Comparison of ENCODE assay signal across 13 cellular contexts in genomic region chr10:102342462-102342861, GRCh38. TPM values are rescaled to one million over a fixed set of nuclear protein-coding genes. Genes with fewer than 3 reads are reported as not detected.
A peak's percentile ranks its signal among the peaks of the same experiment; 100 is the strongest.
DNase-seq lines count a peak whose midpoint lies in the region; ATAC-seq and TF ChIP-seq lines count a peak whose summit lies in the region.
"Had no signal": no experiment of that assay in that cellular context is flagged by ENCODE, and none has a peak within 500 bp of the region (broad histone marks: within the 10 kb centered on the region; RNA-seq: fewer than 3 reads in every experiment).

No MANE protein-coding gene starts in this region.

- no peaks in the 10 kb centered on the region for H3K9me3 ChIP-seq in adipocyte (ENCODE audit: control insufficient read depth, low read length)
- no peaks in the 10 kb centered on the region for H3K9me3 ChIP-seq in tibial nerve

- H3K4me3 ChIP-seq in adipocyte (ENCODE audit: low read length) (no peak overlapping the region), tibial nerve (no peak overlapping the region)

- H3K27ac ChIP-seq in tibial nerve = no peak overlapping the region

- DNase-seq in COLO668 (lab: John Stamatoyannopoulos, UW; ENCODE audit: unreplicated experiment) (peak; percentile 3), HFFc6 (no peak), adipocyte (ENCODE audit: low read depth) (no peak), iPS-NIHi11 (ENCODE audit: low spot score) (peak; percentile 89), progenitor cell of endocrine pancreas (ENCODE audit: low spot score, unreplicated experiment) (no peak), tibial nerve (ENCODE audit: low spot score in 2 of 2) (no peak)
- no peak for DNase-seq in NK-92 treated with Interleukin-12 subunit alpha and Interleukin-12 subunit beta, amount 100 ng/mL, for 24 hours (lab: John Stamatoyannopoulos, UW)
- DNase-seq: amniotic stem cell; CD8-positive, alpha-beta T cell; naive thymus-derived CD8-positive, alpha-beta T cell; NCI-H774; T-cell had no signal

- peaks cover 21% of the 10 kb centered on the region for H3K36me3 ChIP-seq in adipocyte (ENCODE audit: control insufficient read depth, insufficient read depth, low read length, severe bottlenecking)
- H3K36me3 ChIP-seq in tibial nerve = peaks cover 0 to 36% (median 0%) of the 10 kb centered on the region in 3 donors

- WGBS in tibial nerve, 2 donors = 38 to 54% methylated on average over 2 of the region's 2 CpGs

- H3K27ac Mint-ChIP-seq in HFFc6 = peak overlapping the region; percentile 87
- H3K27ac Mint-ChIP-seq in progenitor cell of endocrine pancreas = no peak overlapping the region
- H3K27ac Mint-ChIP-seq: CD8-positive, alpha-beta T cell had no signal

- no peak for TF ChIP-seq POLR2A in tibial nerve (IDR thresholded peaks at IDR 0.05)

- H3K9me3 Mint-ChIP-seq in HFFc6 (no peaks in the 10 kb centered on the region), progenitor cell of endocrine pancreas (ENCODE audit: low read depth) (no peaks in the 10 kb centered on the region)
- H3K9me3 Mint-ChIP-seq: CD8-positive, alpha-beta T cell; naive thymus-derived CD8-positive, alpha-beta T cell; T-cell had no signal

- H3K4me1 Mint-ChIP-seq in HFFc6 (ENCODE audit: low read depth) (peaks cover 47% of the 10 kb centered on the region), progenitor cell of endocrine pancreas (ENCODE audit: low read depth) (peaks cover 6% of the 10 kb centered on the region)
- H3K4me1 Mint-ChIP-seq: naive thymus-derived CD8-positive, alpha-beta T cell had no signal

- peak overlapping the region; percentile 54 for H3K4me3 Mint-ChIP-seq in HFFc6
- H3K4me3 Mint-ChIP-seq in progenitor cell of endocrine pancreas (ENCODE audit: low read depth) = no peak overlapping the region
- H3K4me3 Mint-ChIP-seq: CD8-positive, alpha-beta T cell; naive thymus-derived CD8-positive, alpha-beta T cell; T-cell had no signal

- H3K27me3 Mint-ChIP-seq in HFFc6 (ENCODE audit: insufficient read depth) = peaks cover 4% of the 10 kb centered on the region
- H3K27me3 Mint-ChIP-seq in progenitor cell of endocrine pancreas = no peaks in the 10 kb centered on the region
- H3K27me3 Mint-ChIP-seq: naive thymus-derived CD8-positive, alpha-beta T cell; T-cell had no signal

- peaks cover 18% of the 10 kb centered on the region for H3K36me3 Mint-ChIP-seq in HFFc6 (ENCODE audit: low read depth)
- H3K36me3 Mint-ChIP-seq in progenitor cell of endocrine pancreas (ENCODE audit: insufficient read depth) = peaks cover 12% of the 10 kb centered on the region

- ATAC-seq in GM18511 (IDR thresholded peaks at IDR 0.05; ENCODE audit: unreplicated experiment) = no peak
- ATAC-seq: CD8-positive, alpha-beta T cell; naive thymus-derived CD8-positive, alpha-beta T cell; T-cell had no signal

- H3K4me1 ChIP-seq in adipocyte (ENCODE audit: control insufficient read depth, insufficient read depth, low read length) (peaks cover 16% of the 10 kb centered on the region), tibial nerve (no peaks in the 10 kb centered on the region)

- no peak for TF ChIP-seq EP300 in tibial nerve (IDR thresholded peaks at IDR 0.05)

- H3K27me3 ChIP-seq in adipocyte (replicated peaks; ENCODE audit: control insufficient read depth, insufficient read depth, low read length) (no peaks in the 10 kb centered on the region), tibial nerve (no peaks in the 10 kb centered on the region)

- TF ChIP-seq CTCF in HFFc6 (IDR thresholded peaks at IDR 0.05) (no peak), progenitor cell of endocrine pancreas (IDR thresholded peaks at IDR 0.05; ENCODE audit: unreplicated experiment) (no peak), tibial nerve (IDR thresholded peaks at IDR 0.05) (no peak)

- peak overlapping the region; percentile 42 for H3K9ac ChIP-seq in adipocyte (ENCODE audit: low read length)

RNA-seq across cellular contexts. Expression of gene NFKB2, which starts 53.0 kb away (rescaled TPM):
- 10 to 100 TPM; 23.1 to 27.4 (median 26.1) TPM for total RNA-seq in HFFc6 (2021; fragmentation: NEBNext Ultra II Directional; extraction: Animal tissue kit (Norgen Biotek cat#: 25700))
- total RNA-seq in progenitor cell of endocrine pancreas (21.6 and 23.1 TPM in 2 replicates), tibial nerve (10 to 100 TPM; 19.3 to 49.2 (median 31.8) TPM)

Comparison
In these comparisons a context has a peak if more than half of its experiments do, and no peak if none do; other contexts are left out.
1. DNase-seq: peak in COLO668 (single experiment) and iPS-NIHi11 (single experiment); none in HFFc6 (single experiment), adipocyte (single experiment), progenitor cell of endocrine pancreas (single experiment), tibial nerve (0 of 2) and NK-92 treated with Interleukin-12 subunit alpha and Interleukin-12 subunit beta, amount 100 ng/mL, for 24 hours (single experiment).